In genomic region chr5:34701442-34701841, GRCh38 we compare ENCODE assay signal across 1 cellular context. TPM values are rescaled to one million over a fixed set of nuclear protein-coding genes. Genes with fewer than 3 reads are reported as not detected.
"Had no signal": no experiment of that assay in that cellular context is flagged by ENCODE, and none has a peak within 500 bp of the region (broad histone marks: within the 10 kb centered on the region; RNA-seq: fewer than 3 reads in every experiment).

No MANE protein-coding gene starts in this region.

RNA-seq across cellular contexts. Expression of gene RAI14, which starts 45.3 kb away (rescaled TPM):
- total RNA-seq: activated CD8-positive, alpha-beta T cell treated with anti-CD3 and anti-CD28 coated beads, Interleukin-2, amount 10 ng/mL, durations not matched to agents 7 days and 5 days had no signal
